8 cellular contexts compared by ENCODE assay signal in the genomic region with DNA sequence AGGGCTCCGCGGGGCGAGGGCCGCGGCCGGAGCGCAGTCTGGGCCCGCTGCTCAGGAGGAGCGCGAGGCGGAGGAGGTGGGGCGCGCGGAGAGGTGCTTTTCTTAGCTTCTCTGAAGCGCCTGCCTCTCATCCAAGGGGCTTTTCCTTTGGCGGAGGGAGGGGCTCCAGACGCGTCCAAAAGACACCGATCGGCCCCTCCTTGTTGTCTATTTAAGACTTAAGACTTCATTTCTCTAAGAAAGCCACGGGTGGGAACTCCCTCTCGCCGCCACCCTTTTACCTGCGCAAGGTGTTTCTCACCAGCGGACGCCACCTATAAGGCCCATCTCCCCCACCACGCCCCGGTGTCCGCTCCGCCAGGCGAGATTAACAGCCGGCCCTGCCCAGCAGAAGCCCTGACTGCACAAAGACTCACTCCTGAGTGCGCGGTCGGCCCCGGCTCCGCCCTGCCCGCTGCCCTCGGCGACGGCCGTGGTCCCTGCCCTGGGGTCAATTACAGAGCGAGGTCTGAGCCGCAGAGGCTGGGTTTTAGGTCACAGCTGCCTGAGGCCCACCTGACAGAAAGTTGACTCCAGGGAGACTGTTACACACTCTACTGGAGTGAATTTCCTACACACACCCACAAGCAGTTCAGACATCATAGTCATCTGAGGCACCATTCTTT. TPM values are rescaled to one million over a fixed set of nuclear protein-coding genes. Genes with fewer than 3 reads are reported as not detected.
DNase-seq lines count a peak whose midpoint lies in the region; ATAC-seq and TF ChIP-seq lines count a peak whose summit lies in the region.

Gene DSC2, minus strand, starts transcription at position 402 of the 665 bp plus-strand sequence. CDS start 450 bp downstream, outside the sequence.

- peak within 1 kb of the TSS; percentile 81 for H3K9ac ChIP-seq in neural cell (ENCODE audit: low read length)

- TF ChIP-seq CTCF in esophagus muscularis mucosa (IDR thresholded peaks at IDR 0.05) (no peak), neural cell (IDR thresholded peaks at IDR 0.05; ENCODE audit: poor library complexity, severe bottlenecking) (peak; percentile 10)

- no peak within 1 kb of the TSS for H3K27ac Mint-ChIP-seq in T-helper 17 cell

- H3K4me3 ChIP-seq in esophagus muscularis mucosa (peak within 1 kb of the TSS; percentile 56 to 59 (median 58)), neural cell (ENCODE audit: low read length) (peak within 1 kb of the TSS; percentile 78)

- no peak for TF ChIP-seq EP300 in esophagus muscularis mucosa (IDR thresholded peaks at IDR 0.05)
- TF ChIP-seq EP300 in neural cell (conservative IDR thresholded peaks at IDR 0.05; ENCODE audit: poor library complexity, severe bottlenecking) = no peak

- intact Hi-C loops in esophagus muscularis mucosa (cut with DNase I) = no loop called here

- H3K36me3 ChIP-seq in esophagus muscularis mucosa = no peaks in the 10 kb centered on the region
- H3K36me3 ChIP-seq in neural cell (ENCODE audit: insufficient read depth, low read length) = no peaks in the 10 kb centered on the region

- peaks cover 0 to 16% (median 11%) of the 10 kb centered on the region in 4 donors for H3K4me1 ChIP-seq in esophagus muscularis mucosa

- no peak for TF ChIP-seq POLR2A in esophagus muscularis mucosa (IDR thresholded peaks at IDR 0.05; ENCODE audit: low read depth)

- H4K20me1 ChIP-seq in neural cell (ENCODE audit: insufficient read depth) = no peaks in the 10 kb centered on the region

- H3F3A ChIP-seq in neural cell (ENCODE audit: insufficient read depth, low read length, poor library complexity, severe bottlenecking) = no peaks in the 10 kb centered on the region

- peak; percentile 44 for DNase-seq in COR-L47 (lab: John Stamatoyannopoulos, UW)
- peak; percentile 75 for DNase-seq in NCI-H510A (lab: John Stamatoyannopoulos, UW)
- no peak for DNase-seq in esophagus muscularis mucosa (ENCODE audit: extremely low spot score)
- no peak for DNase-seq in foreskin melanocyte
- no peak for DNase-seq in NAMALWA (ENCODE audit: low spot score)
- DNase-seq in T-helper 17 cell = no peak
- DNase-seq in activated gamma-delta T cell (lab: John Stamatoyannopoulos, UW) = no peak

- H3K36me3 Mint-ChIP-seq in T-helper 17 cell (ENCODE audit: low read depth) = no peaks in the 10 kb centered on the region

- H3K9me3 ChIP-seq in esophagus muscularis mucosa (no peaks in the 10 kb centered on the region), neural cell (ENCODE audit: low read length) (no peaks in the 10 kb centered on the region), T-helper 17 cell (ENCODE audit: control insufficient read depth, low read length, poor library complexity, severe bottlenecking) (peaks cover 3% of the 10 kb centered on the region)

- H3K4me2 ChIP-seq in neural cell (ENCODE audit: low read length) = peak within 1 kb of the TSS; percentile 50

- no peak within 1 kb of the TSS for H3K4me3 Mint-ChIP-seq in T-helper 17 cell

- no peak for ATAC-seq in T-helper 17 cell

- peaks cover 0 to 29% (median 0%) of the 10 kb centered on the region in 4 donors for H3K27me3 ChIP-seq in esophagus muscularis mucosa
- no peaks in the 10 kb centered on the region for H3K27me3 ChIP-seq in neural cell (ENCODE audit: insufficient read depth, low read depth, low read length)

- TF ChIP-seq RAD21 in neural cell (conservative IDR thresholded peaks at IDR 0.05) = no peak

- WGBS in esophagus muscularis mucosa = 8% methylated on average over 23 of the region's 44 CpGs

- peak within 1 kb of the TSS; percentile 58 to 70 (median 62) for H3K27ac ChIP-seq in esophagus muscularis mucosa (replicated peaks in 1 of 4)
- H3K27ac ChIP-seq in neural cell (ENCODE audit: low read length) = peak within 1 kb of the TSS; percentile 63

- H3K4me1 Mint-ChIP-seq in T-helper 17 cell = no peaks in the 10 kb centered on the region

- H3K9me2 ChIP-seq in neural cell (ENCODE audit: insufficient read depth, low read length) = no peaks in the 10 kb centered on the region

- peak within 1 kb of the TSS; percentile 70 for H2AFZ ChIP-seq in neural cell (ENCODE audit: low read depth, low read length)

- peaks cover 20% of the 10 kb centered on the region for H3K79me2 ChIP-seq in neural cell (replicated peaks; ENCODE audit: insufficient read depth, low read length)

- H3K27me3 Mint-ChIP-seq in T-helper 17 cell = no peaks in the 10 kb centered on the region

TF ChIP-seq in neural cell, 6 proteins besides CTCF, POLR2A, EP300 and RAD21:
- TF ChIP-seq TAF1 (IDR thresholded peaks at IDR 0.05; ENCODE audit: low read depth) (no peak), REST (IDR thresholded peaks at IDR 0.05; ENCODE audit: borderline replicate concordance) (peak; percentile 39), EZH2 (IDR thresholded peaks at IDR 0.05; ENCODE audit: borderline replicate concordance, insufficient read depth, low read length, poor library complexity, severe bottlenecking) (no peak), SMC3 (conservative IDR thresholded peaks at IDR 0.05; ENCODE audit: poor library complexity) (no peak)

RNA-seq across cellular contexts. Expression of gene DSC2, which starts in this region (rescaled TPM):
- total RNA-seq in esophagus muscularis mucosa (1 to 10 TPM; 1.9 to 4.6 (median 2.1) TPM), T-helper 17 cell (under 1 TPM in 1 of 2 donors, not detected in 1; 0.05 TPM)
- polyA plus RNA-seq in neural cell = 14.5 and 16.3 TPM in 2 replicates
- 12.7 and 15.2 TPM in 2 replicates for polyA minus RNA-seq in neural cell

Comparison
In these comparisons a context has a peak if more than half of its experiments do, and no peak if none do; other contexts are left out.
1. DNase-seq: peak in COR-L47 (single experiment) and NCI-H510A (single experiment); none in esophagus muscularis mucosa (single experiment), foreskin melanocyte (single experiment), NAMALWA (single experiment), T-helper 17 cell (0 of 3) and activated gamma-delta T cell (single experiment).